25 cellular contexts compared by ENCODE assay signal in the genomic region with DNA sequence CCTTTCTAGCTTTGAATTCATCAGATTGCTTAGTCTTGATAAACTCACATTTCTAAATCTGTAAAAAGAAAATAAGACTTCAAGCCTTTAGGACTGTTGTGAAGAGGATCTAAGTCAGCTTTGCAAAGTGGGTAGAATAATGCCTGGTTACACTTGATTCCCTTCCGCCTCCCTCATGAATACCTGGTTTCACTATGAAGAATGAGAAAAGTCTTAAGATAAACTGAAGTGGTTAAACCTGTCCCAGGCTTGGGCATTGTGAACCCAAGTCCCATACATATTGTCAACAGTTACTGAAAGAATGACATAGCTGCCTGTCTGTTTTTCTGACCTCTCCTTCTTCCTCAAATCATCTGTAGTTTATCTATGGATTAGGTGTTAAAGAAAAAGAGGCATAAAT. TPM values are rescaled to one million over a fixed set of nuclear protein-coding genes. Genes with fewer than 3 reads are reported as not detected.
"Had no signal": no experiment of that assay in that cellular context is flagged by ENCODE, and none has a peak within 500 bp of the region (broad histone marks: within the 10 kb centered on the region; RNA-seq: fewer than 3 reads in every experiment).

No MANE protein-coding gene starts in this region.

- H3K4me1 ChIP-seq: prostate gland had no signal

- H3K9me3 Mint-ChIP-seq: activated CD4-positive, alpha-beta memory T cell treated with anti-CD3 and anti-CD28 coated beads, Interleukin-2, amount 10 ng/mL, durations not matched to agents 7 days and 5 days; activated CD4-positive, alpha-beta T cell treated with anti-CD3 and anti-CD28 coated beads, Interleukin-2, amount 10 ng/mL, durations not matched to agents 24 days and 14 days; activated naive CD4-positive, alpha-beta T cell treated with anti-CD3 and anti-CD28 coated beads, Interleukin-2, amount 10 ng/mL, durations not matched to agents 7 days and 5 days; activated T-cell treated with anti-CD3 and anti-CD28 coated beads, Interleukin-2, amount 50 U/mL, for 72 hours; natural killer cell; T-helper 2 cell treated with Interferon-gamma antibody and Interleukin-4, amounts not matched to agents 5 μg/mL and 100 μg/mL, for 36 hours had no signal

- FAIRE-seq: kidney had no signal

- H3K9me3 ChIP-seq: ascending aorta, prostate gland, thoracic aorta had no signal

- H3K27me3 ChIP-seq: ascending aorta, brain microvascular endothelial cell, foreskin keratinocyte had no signal

- H3K36me3 ChIP-seq: ascending aorta, brain microvascular endothelial cell, prostate gland, thoracic aorta had no signal

- H3K4me3 Mint-ChIP-seq: activated CD4-positive, alpha-beta memory T cell treated with anti-CD3 and anti-CD28 coated beads, Interleukin-2, amount 10 ng/mL, durations not matched to agents 7 days and 5 days; activated CD4-positive, alpha-beta T cell treated with anti-CD3 and anti-CD28 coated beads, Interleukin-2, amount 10 ng/mL, durations not matched to agents 24 days and 14 days; activated naive CD4-positive, alpha-beta T cell treated with anti-CD3 and anti-CD28 coated beads, Interleukin-2, amount 10 ng/mL, durations not matched to agents 7 days and 5 days; activated T-cell treated with anti-CD3 and anti-CD28 coated beads, Interleukin-2, amount 50 U/mL, for 72 hours; natural killer cell; T-helper 2 cell treated with Interferon-gamma antibody and Interleukin-4, amounts not matched to agents 5 μg/mL and 100 μg/mL, for 36 hours had no signal

- ATAC-seq: activated CD4-positive, CD25-positive, alpha-beta regulatory T cell treated with anti-CD3 and anti-CD28 coated beads, Interleukin-2, amount 50 U/mL, for 24 hours; activated T-cell treated with anti-CD3 and anti-CD28 coated beads, Interleukin-2, amount 50 U/mL, for 72 hours; foreskin keratinocyte; natural killer cell had no signal

- H3K27ac ChIP-seq: ascending aorta, brain microvascular endothelial cell, foreskin keratinocyte, prostate gland, thoracic aorta, VCaP had no signal

- H3K27me3 Mint-ChIP-seq: activated CD4-positive, alpha-beta memory T cell treated with anti-CD3 and anti-CD28 coated beads, Interleukin-2, amount 10 ng/mL, durations not matched to agents 7 days and 5 days; activated CD4-positive, alpha-beta T cell treated with anti-CD3 and anti-CD28 coated beads, Interleukin-2, amount 10 ng/mL, durations not matched to agents 24 days and 14 days; activated naive CD4-positive, alpha-beta T cell treated with anti-CD3 and anti-CD28 coated beads, Interleukin-2, amount 10 ng/mL, durations not matched to agents 7 days and 5 days had no signal

- H3K27ac Mint-ChIP-seq: activated CD4-positive, alpha-beta memory T cell treated with anti-CD3 and anti-CD28 coated beads, Interleukin-2, amount 10 ng/mL, durations not matched to agents 7 days and 5 days; activated CD4-positive, alpha-beta T cell treated with anti-CD3 and anti-CD28 coated beads, Interleukin-2, amount 10 ng/mL, durations not matched to agents 24 days and 14 days; activated naive CD4-positive, alpha-beta T cell treated with anti-CD3 and anti-CD28 coated beads, Interleukin-2, amount 10 ng/mL, durations not matched to agents 7 days and 5 days; activated T-cell treated with anti-CD3 and anti-CD28 coated beads, Interleukin-2, amount 50 U/mL, for 72 hours; natural killer cell; T-helper 2 cell treated with Interferon-gamma antibody and Interleukin-4, amounts not matched to agents 5 μg/mL and 100 μg/mL, for 36 hours had no signal

- DNase-seq: activated CD4-positive, alpha-beta memory T cell treated with anti-CD3 and anti-CD28 coated beads, Interleukin-2, amount 10 ng/mL, durations not matched to agents 7 days and 5 days; activated CD4-positive, alpha-beta T cell treated with anti-CD3 and anti-CD28 coated beads, Interleukin-2, amount 10 ng/mL, durations not matched to agents 24 days and 14 days; activated effector memory CD4-positive, alpha-beta T cell treated with Interleukin-2 at 50 U/mL for 16 hours; activated naive CD4-positive, alpha-beta T cell treated with anti-CD3 and anti-CD28 coated beads, Interleukin-2, amount 10 ng/mL, durations not matched to agents 7 days and 5 days; activated T-cell treated with anti-CD3 and anti-CD28 coated beads, Interleukin-2, amount 50 U/mL, for 72 hours; brain microvascular endothelial cell; caudate nucleus; effector memory CD4-positive, alpha-beta T cell; foreskin keratinocyte; kidney; natural killer cell; stimulated activated CD4-positive, alpha-beta T cell treated with anti-CD3 and anti-CD28 coated beads, Interleukin-2, amount 100 ng/mL, for 48 hours; stimulated activated CD8-positive, alpha-beta memory T cell treated with anti-CD3 and anti-CD28 coated beads, Interleukin-4, amount 100 ng/mL, for 48 hours; stimulated activated naive CD4-positive, alpha-beta T cell had no signal

- H3K4me3 ChIP-seq: ascending aorta, lung, prostate gland, thoracic aorta had no signal

RNA-seq across cellular contexts. Expression of gene GBA3, which starts 16.7 kb away (rescaled TPM):
- total RNA-seq: activated CD4-positive, alpha-beta memory T cell treated with anti-CD3 and anti-CD28 coated beads, Interleukin-2, amount 10 ng/mL, durations not matched to agents 7 days and 5 days; activated CD4-positive, alpha-beta T cell treated with anti-CD3 and anti-CD28 coated beads, Interleukin-2, amount 10 ng/mL, durations not matched to agents 24 days and 14 days; activated T-cell treated with anti-CD3 and anti-CD28 coated beads, Interleukin-2, amount 50 U/mL, for 72 hours; ascending aorta; dermis microvascular lymphatic vessel endothelial cell; glomerular endothelial cell; natural killer cell; osteocyte; thoracic aorta; urinary bladder had no signal
